In the genomic region with DNA sequence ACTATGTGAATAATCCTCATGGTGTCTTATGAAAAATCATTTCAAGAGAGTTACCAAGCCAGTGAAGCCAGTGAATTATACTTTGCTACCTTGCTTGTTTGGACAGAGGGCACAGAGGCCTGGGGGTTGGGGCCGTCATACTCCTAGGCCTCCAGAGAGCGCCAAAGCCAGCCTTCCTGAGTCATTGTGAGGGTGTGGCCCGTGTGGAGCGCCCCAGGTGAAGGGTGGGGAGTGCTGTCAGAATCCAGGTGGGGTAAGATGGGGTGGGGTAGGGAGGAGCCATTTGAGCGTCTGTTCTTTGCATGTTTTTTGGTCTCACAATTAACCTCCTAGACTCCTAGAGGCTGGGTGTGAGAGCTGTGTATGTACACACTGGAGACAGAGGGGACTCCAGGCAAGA, we compare ENCODE assay signal across 20 cellular contexts.
DNase-seq lines count a peak whose midpoint lies in the region; ATAC-seq and TF ChIP-seq lines count a peak whose summit lies in the region.
"Had no signal": no experiment of that assay in that cellular context is flagged by ENCODE, and none has a peak within 500 bp of the region (broad histone marks: within the 10 kb centered on the region; RNA-seq: fewer than 3 reads in every experiment).

No MANE protein-coding gene starts in this region.

- H3K9me3 Mint-ChIP-seq in WTC11, result no peaks in the 10 kb centered on the region
- H3K9me3 Mint-ChIP-seq: activated CD4-positive, alpha-beta T cell treated with anti-CD3 and anti-CD28 coated beads, Interleukin-2, amount 10 ng/mL, durations not matched to agents 24 days and 14 days; dendritic cell treated with granulocyte-macrophage colony-stimulating factor and Interleukin-4, amounts not matched to agents 40 ng/mL and 50 ng/mL, for 4 days; stimulated activated memory B cell treated with anti-CD40 and anti-IgM and Interleukin-4, amounts not matched to agents 10 μg/mL and 1 μg/mL and 100 μg/mL, for 72 hours had no signal

- intact Hi-C loops in vagina (cut with DNase I), result no loop called here

- peak overlapping the region; percentile 59 for H3K27ac ChIP-seq in vagina
- H3K27ac ChIP-seq: brain microvascular endothelial cell, gastroesophageal sphincter, tibial artery had no signal

- H3K27ac Mint-ChIP-seq in WTC11, result no peak overlapping the region
- H3K27ac Mint-ChIP-seq: activated CD4-positive, alpha-beta T cell treated with anti-CD3 and anti-CD28 coated beads, Interleukin-2, amount 10 ng/mL, durations not matched to agents 24 days and 14 days; dendritic cell treated with granulocyte-macrophage colony-stimulating factor and Interleukin-4, amounts not matched to agents 40 ng/mL and 50 ng/mL, for 4 days; stimulated activated memory B cell treated with anti-CD40 and anti-IgM and Interleukin-4, amounts not matched to agents 10 μg/mL and 1 μg/mL and 100 μg/mL, for 72 hours had no signal

- no peaks in the 10 kb centered on the region for H3K27me3 ChIP-seq in vagina
- H3K27me3 ChIP-seq: brain microvascular endothelial cell, gastroesophageal sphincter, tibial artery had no signal

- CTCF ChIA-PET in WTC11 (lab: Charles Lee), result no interaction called here

- no peak overlapping the region for H3K4me3 ChIP-seq in vagina
- H3K4me3 ChIP-seq: gastroesophageal sphincter, tibial artery had no signal

- no peaks in the 10 kb centered on the region for H3K9me3 ChIP-seq in vagina
- H3K9me3 ChIP-seq: gastroesophageal sphincter, tibial artery had no signal

- H3K4me1 ChIP-seq in vagina, result peaks cover 11% of the 10 kb centered on the region
- H3K4me1 ChIP-seq: tibial artery had no signal

- DNase-seq in NCI-H345 (lab: John Stamatoyannopoulos, UW) (peak; percentile 15), NCI-H345 treated with DMSO at 0.1 percent for 48 hours (lab: John Stamatoyannopoulos, UW; ENCODE audit: unreplicated experiment) (no peak), WTC11 (ENCODE audit: low spot score) (peak; percentile 17), iPS-NIHi7 (ENCODE audit: extremely low spot score) (peak; percentile 32), vagina (ENCODE audit: extremely low spot score in 2 of 2) (no peak), AG08396 (ENCODE audit: low spot score) (no peak), NCI-H2029 treated with DMSO at 0.1 percent for 48 hours (lab: John Stamatoyannopoulos, UW) (no peak)
- DNase-seq: activated CD4-positive, alpha-beta T cell treated with anti-CD3 and anti-CD28 coated beads, Interleukin-2, amount 10 ng/mL, durations not matched to agents 24 days and 14 days; brain microvascular endothelial cell; GOT3; NCI-H1694; nucleus accumbens; retina; SW 1271; tibial artery had no signal

- POLR2A ChIA-PET in WTC11 (lab: Charles Lee), result interaction anchor here (0.5 kb wide), 1 partner anchor 19 kb away, joined by 3 read pairs; no protein-coding TSS in a partner anchor

- H3K4me3 Mint-ChIP-seq in WTC11, result no peak overlapping the region
- H3K4me3 Mint-ChIP-seq: activated CD4-positive, alpha-beta T cell treated with anti-CD3 and anti-CD28 coated beads, Interleukin-2, amount 10 ng/mL, durations not matched to agents 24 days and 14 days; dendritic cell treated with granulocyte-macrophage colony-stimulating factor and Interleukin-4, amounts not matched to agents 40 ng/mL and 50 ng/mL, for 4 days; stimulated activated memory B cell treated with anti-CD40 and anti-IgM and Interleukin-4, amounts not matched to agents 10 μg/mL and 1 μg/mL and 100 μg/mL, for 72 hours had no signal

- H3K36me3 ChIP-seq in vagina, result no peaks in the 10 kb centered on the region
- H3K36me3 ChIP-seq: brain microvascular endothelial cell, gastroesophageal sphincter, tibial artery had no signal

- H3K27me3 Mint-ChIP-seq in WTC11 (ENCODE audit: low read depth), result no peaks in the 10 kb centered on the region; the same call in 1 of the 2 replicates
- H3K27me3 Mint-ChIP-seq: dendritic cell treated with granulocyte-macrophage colony-stimulating factor and Interleukin-4, amounts not matched to agents 40 ng/mL and 50 ng/mL, for 4 days had no signal

- TF ChIP-seq CTCF in WTC11 (IDR thresholded peaks at IDR 0.05), result no peak
- TF ChIP-seq CTCF in vagina (IDR thresholded peaks at IDR 0.05), result no peak

- ATAC-seq in WTC11 (peak; percentile 89), HG03565 (IDR thresholded peaks at IDR 0.05; ENCODE audit: unreplicated experiment) (no peak)
- ATAC-seq: gastroesophageal sphincter; left lobe of liver; stimulated activated memory B cell treated with anti-CD40 and anti-IgM and Interleukin-4, amounts not matched to agents 10 μg/mL and 1 μg/mL and 100 μg/mL, for 72 hours had no signal

- no peaks in the 10 kb centered on the region for H3K36me3 Mint-ChIP-seq in WTC11
- H3K36me3 Mint-ChIP-seq: stimulated activated memory B cell treated with anti-CD40 and anti-IgM and Interleukin-4, amounts not matched to agents 10 μg/mL and 1 μg/mL and 100 μg/mL, for 72 hours had no signal

- no peak for TF ChIP-seq POLR2A in vagina (IDR thresholded peaks at IDR 0.05)

- no peaks in the 10 kb centered on the region for H3K4me1 Mint-ChIP-seq in WTC11
- H3K4me1 Mint-ChIP-seq: activated CD4-positive, alpha-beta T cell treated with anti-CD3 and anti-CD28 coated beads, Interleukin-2, amount 10 ng/mL, durations not matched to agents 24 days and 14 days; stimulated activated memory B cell treated with anti-CD40 and anti-IgM and Interleukin-4, amounts not matched to agents 10 μg/mL and 1 μg/mL and 100 μg/mL, for 72 hours had no signal

TF ChIP-seq in WTC11, 78 proteins besides CTCF, POLR2A, EP300 and RAD21 (continues in another document):
- TF ChIP-seq, protein P1, sequence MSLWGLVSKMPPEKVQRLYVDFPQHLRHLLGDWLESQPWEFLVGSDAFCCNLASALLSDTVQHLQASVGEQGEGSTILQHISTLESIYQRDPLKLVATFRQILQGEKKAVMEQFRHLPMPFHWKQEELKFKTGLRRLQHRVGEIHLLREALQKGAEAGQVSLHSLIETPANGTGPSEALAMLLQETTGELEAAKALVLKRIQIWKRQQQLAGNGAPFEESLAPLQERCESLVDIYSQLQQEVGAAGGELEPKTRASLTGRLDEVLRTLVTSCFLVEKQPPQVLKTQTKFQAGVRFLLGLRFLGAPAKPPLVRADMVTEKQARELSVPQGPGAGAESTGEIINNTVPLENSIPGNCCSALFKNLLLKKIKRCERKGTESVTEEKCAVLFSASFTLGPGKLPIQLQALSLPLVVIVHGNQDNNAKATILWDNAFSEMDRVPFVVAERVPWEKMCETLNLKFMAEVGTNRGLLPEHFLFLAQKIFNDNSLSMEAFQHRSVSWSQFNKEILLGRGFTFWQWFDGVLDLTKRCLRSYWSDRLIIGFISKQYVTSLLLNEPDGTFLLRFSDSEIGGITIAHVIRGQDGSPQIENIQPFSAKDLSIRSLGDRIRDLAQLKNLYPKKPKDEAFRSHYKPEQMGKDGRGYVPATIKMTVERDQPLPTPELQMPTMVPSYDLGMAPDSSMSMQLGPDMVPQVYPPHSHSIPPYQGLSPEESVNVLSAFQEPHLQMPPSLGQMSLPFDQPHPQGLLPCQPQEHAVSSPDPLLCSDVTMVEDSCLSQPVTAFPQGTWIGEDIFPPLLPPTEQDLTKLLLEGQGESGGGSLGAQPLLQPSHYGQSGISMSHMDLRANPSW (CRISPR knock-in tag; conservative IDR thresholded peaks at IDR 0.05; ENCODE audit: low read depth), result no peak
- no peak for TF ChIP-seq FOXP1 (CRISPR knock-in tag; IDR thresholded peaks at IDR 0.05; ENCODE audit: borderline replicate concordance)
- TF ChIP-seq ZNF232 (CRISPR knock-in tag; IDR thresholded peaks at IDR 0.05), result no peak
- no peak for TF ChIP-seq ESRRA (CRISPR knock-in tag; IDR thresholded peaks at IDR 0.05; ENCODE audit: borderline replicate concordance)
- TF ChIP-seq, protein P2, sequence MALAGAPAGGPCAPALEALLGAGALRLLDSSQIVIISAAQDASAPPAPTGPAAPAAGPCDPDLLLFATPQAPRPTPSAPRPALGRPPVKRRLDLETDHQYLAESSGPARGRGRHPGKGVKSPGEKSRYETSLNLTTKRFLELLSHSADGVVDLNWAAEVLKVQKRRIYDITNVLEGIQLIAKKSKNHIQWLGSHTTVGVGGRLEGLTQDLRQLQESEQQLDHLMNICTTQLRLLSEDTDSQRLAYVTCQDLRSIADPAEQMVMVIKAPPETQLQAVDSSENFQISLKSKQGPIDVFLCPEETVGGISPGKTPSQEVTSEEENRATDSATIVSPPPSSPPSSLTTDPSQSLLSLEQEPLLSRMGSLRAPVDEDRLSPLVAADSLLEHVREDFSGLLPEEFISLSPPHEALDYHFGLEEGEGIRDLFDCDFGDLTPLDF (CRISPR knock-in tag; IDR thresholded peaks at IDR 0.05), result no peak
- TF ChIP-seq, protein P3, sequence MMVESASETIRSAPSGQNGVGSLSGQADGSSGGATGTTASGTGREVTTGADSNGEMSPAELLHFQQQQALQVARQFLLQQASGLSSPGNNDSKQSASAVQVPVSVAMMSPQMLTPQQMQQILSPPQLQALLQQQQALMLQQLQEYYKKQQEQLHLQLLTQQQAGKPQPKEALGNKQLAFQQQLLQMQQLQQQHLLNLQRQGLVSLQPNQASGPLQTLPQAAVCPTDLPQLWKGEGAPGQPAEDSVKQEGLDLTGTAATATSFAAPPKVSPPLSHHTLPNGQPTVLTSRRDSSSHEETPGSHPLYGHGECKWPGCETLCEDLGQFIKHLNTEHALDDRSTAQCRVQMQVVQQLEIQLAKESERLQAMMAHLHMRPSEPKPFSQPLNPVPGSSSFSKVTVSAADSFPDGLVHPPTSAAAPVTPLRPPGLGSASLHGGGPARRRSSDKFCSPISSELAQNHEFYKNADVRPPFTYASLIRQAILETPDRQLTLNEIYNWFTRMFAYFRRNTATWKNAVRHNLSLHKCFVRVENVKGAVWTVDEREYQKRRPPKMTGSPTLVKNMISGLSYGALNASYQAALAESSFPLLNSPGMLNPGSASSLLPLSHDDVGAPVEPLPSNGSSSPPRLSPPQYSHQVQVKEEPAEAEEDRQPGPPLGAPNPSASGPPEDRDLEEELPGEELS (CRISPR knock-in tag; IDR thresholded peaks at IDR 0.05), result no peak
- TF ChIP-seq NFE2L1 (CRISPR knock-in tag; IDR thresholded peaks at IDR 0.05), result no peak

Comparison
In these comparisons a context has a peak if more than half of its experiments do, and no peak if none do; other contexts are left out.
1. DNase-seq: peak in NCI-H345 (single experiment), WTC11 (single experiment) and iPS-NIHi7 (single experiment); none in NCI-H345 treated with DMSO at 0.1 percent for 48 hours (single experiment), vagina (0 of 2), AG08396 (single experiment) and NCI-H2029 treated with DMSO at 0.1 percent for 48 hours (single experiment).